8 cellular contexts compared by ENCODE assay signal in genomic region chr15:56491110-56491722, GRCh38. TPM values are rescaled to one million over a fixed set of nuclear protein-coding genes. Genes with fewer than 3 reads are reported as not detected.
DNase-seq lines count a peak whose midpoint lies in the region; ATAC-seq and TF ChIP-seq lines count a peak whose summit lies in the region.

No MANE protein-coding gene starts in this region.

- intact Hi-C loops in heart left ventricle (cut with DNase I) = loop anchor here in 9 of 10 donors (5.0 to 10.0 kb wide), 9 partner anchors 374 to 1044 kb away; no protein-coding TSS in a partner anchor

- POLR2A ChIA-PET in RWPE1 (lab: Yijun Ruan, JAX; ENCODE audit: low non-redundant PET) = no interaction called here

- no peaks in the 10 kb centered on the region for H3K9me3 ChIP-seq in heart left ventricle

- H3K36me3 ChIP-seq in heart left ventricle = no peaks in the 10 kb centered on the region

- TF ChIP-seq CTCF in GM12873 (IDR thresholded peaks at IDR 0.05; ENCODE audit: insufficient read depth, low read depth, low read length, missing control alignments) (peak; percentile 92), LNCAP (IDR thresholded peaks at IDR 0.05) (peak; percentile 93), RWPE1 (conservative IDR thresholded peaks at IDR 0.05; ENCODE audit: low read depth) (peak; percentile 98), heart left ventricle (IDR thresholded peaks at IDR 0.05) (peak; percentile 64 to 90 (median 76))

- H3K27me3 ChIP-seq in heart left ventricle = no peaks in the 10 kb centered on the region

- no peak for TF ChIP-seq POLR2A in heart left ventricle (IDR thresholded peaks at IDR 0.05)

- H3K4me3 ChIP-seq in heart left ventricle = no peak overlapping the region

- CTCF ChIA-PET in RWPE1 (lab: Yijun Ruan, JAX) = interaction anchor here (0.5 to 2.3 kb wide), 19 partner anchors 8 to 1178 kb away, joined by 3 to 19 read pairs (median 3); partner anchors contain the start of gene TCF12

- H3K27ac ChIP-seq in RWPE1 (no peak overlapping the region), heart left ventricle (no peak overlapping the region)

- peak; percentile 31 for DNase-seq in 8988T
- DNase-seq in RWPE1 (ENCODE audit: low spot score) = peak; percentile 77
- DNase-seq in activated naive CD4-positive, alpha-beta T cell treated with anti-CD3 and anti-CD28 coated beads, Interleukin-2, amount 50 U/mL, for 16 hours = peak; percentile 48
- DNase-seq in heart left ventricle = peak; percentile 29 to 60 (median 42)
- peak; percentile 47 for DNase-seq in pulmonary artery endothelial cell (ENCODE audit: low read depth, low spot score)

- H3K4me1 ChIP-seq in heart left ventricle = no peaks in the 10 kb centered on the region

- 37 to 41% (median 39%) methylated on average over 5 of the region's 5 CpGs for WGBS in heart left ventricle, 4 donors

- peak in 2 of 4 donors; percentile 59 to 76 for ATAC-seq in heart left ventricle
- ATAC-seq in GM21737 (IDR thresholded peaks at IDR 0.05; ENCODE audit: unreplicated experiment) = no peak

RNA-seq across cellular contexts. Expression of gene MNS1, which starts 26.3 kb away (rescaled TPM):
- total RNA-seq in heart left ventricle = 1 to 10 TPM in 4 of 9 donors, under 1 TPM in 5; 0.30 to 2.6 (median 0.81) TPM
- polyA plus RNA-seq in heart left ventricle = under 1 TPM; 0.46 to 0.88 TPM
- 0.92 and 1.5 TPM in 2 replicates for total RNA-seq in pulmonary artery endothelial cell
